In genomic region chr2:31553362-31553761, GRCh38 we compare ENCODE assay signal across 37 cellular contexts. TPM values are rescaled to one million over a fixed set of nuclear protein-coding genes. Genes with fewer than 3 reads are reported as not detected.
"Had no signal": no experiment of that assay in that cellular context is flagged by ENCODE, and none has a peak within 500 bp of the region (broad histone marks: within the 10 kb centered on the region; RNA-seq: fewer than 3 reads in every experiment).

No MANE protein-coding gene starts in this region.

- H3K4me3 ChIP-seq: MG63 had no signal

- H3K27me3 ChIP-seq: MG63 had no signal

- DNase-seq: Karpas-422, Kasumi-1, MG63, MM.1S, MV-4-11, NCI-H1048, NCI-H1092, NCI-H1092 treated with DMSO at 0.1 percent for 48 hours, NCI-H1105, NCI-H1105 treated with DMSO at 0.1 percent for 48 hours, NCI-H1417, NCI-H1417 treated with DMSO at 0.1 percent for 48 hours, NCI-H1436, NCI-H1436 treated with DMSO at 0.1 percent for 48 hours, NCI-H146, NCI-H1694, NCI-H1694 treated with DMSO at 0.1 percent for 48 hours, NCI-H187, NCI-H187 treated with DMSO at 0.1 percent for 48 hours, NCI-H1930, NCI-H2029, NCI-H2029 treated with DMSO at 0.1 percent for 48 hours, NCI-H2081, NCI-H2081 treated with DMSO at 0.1 percent for 48 hours, NCI-H2107, NCI-H2171, NCI-H2171 treated with DMSO at 0.1 percent for 48 hours, NCI-H2227 treated with DMSO at 0.1 percent for 48 hours, NCI-H226, NCI-H345, NCI-H446, NCI-H446 treated with DMSO at 0.1 percent for 48 hours, NCI-H510A, NCI-H510A treated with DMSO at 0.1 percent for 48 hours had no signal

- H3K36me3 ChIP-seq: MG63 had no signal

- H3K9me3 ChIP-seq: MG63 had no signal

RNA-seq across cellular contexts. Expression of gene SRD5A2, which starts 27.4 kb away (rescaled TPM):
- total RNA-seq: LHCN-M2, M059J, MCF 10A had no signal
